ENCODE assay signal across 9 cellular contexts in the genomic region with DNA sequence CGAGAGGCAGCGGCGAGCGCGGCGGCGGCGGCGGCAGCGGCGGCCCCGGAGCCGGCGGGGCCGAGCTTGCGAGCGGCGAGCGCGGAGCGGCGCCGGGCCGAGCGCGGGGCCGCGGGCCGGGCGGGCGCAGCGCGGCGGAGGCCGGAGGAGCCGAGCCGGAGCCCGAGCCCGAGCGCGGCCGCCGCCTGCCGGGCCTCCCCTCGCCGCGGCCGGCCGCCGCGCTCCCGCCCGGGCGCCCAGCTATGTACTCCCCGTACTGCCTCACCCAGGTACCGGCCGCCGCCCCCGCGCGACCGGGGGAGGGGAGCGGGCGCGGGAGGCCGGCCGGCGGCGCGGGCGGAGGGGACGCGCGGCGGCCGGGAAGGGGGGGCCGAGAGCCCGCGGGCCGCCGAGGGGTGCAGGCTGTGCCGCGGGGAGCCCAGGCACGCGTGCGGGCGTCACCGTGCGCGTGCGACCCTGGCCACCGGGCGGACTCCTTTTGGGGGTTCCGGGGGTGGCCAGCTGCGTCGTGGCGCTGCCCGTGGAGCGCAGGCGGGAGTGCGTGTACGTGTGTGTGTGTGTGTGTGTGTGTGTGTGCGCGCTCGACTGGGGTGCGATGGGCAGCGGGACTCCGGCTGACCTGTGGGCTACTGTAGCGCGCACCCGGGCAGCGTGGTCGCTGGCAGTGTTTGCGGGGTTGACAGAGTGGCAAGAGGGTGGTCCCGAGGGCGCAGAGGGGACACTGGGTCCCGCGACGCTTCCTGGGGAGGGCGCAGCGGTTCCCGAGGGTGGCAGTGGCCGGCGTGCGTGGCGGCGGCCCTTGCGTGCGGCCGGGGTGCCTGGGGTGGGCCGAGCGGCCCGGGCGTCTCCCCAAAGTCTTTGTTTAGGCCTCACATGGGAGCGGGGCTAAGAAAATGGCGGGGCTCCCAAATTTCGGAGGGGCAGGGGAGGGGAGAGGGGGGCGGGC. TPM values are rescaled to one million over a fixed set of nuclear protein-coding genes. Genes with fewer than 3 reads are reported as not detected.
DNase-seq lines count a peak whose midpoint lies in the region; ATAC-seq and TF ChIP-seq lines count a peak whose summit lies in the region.
"Had no signal": no experiment of that assay in that cellular context is flagged by ENCODE, and none has a peak within 500 bp of the region (broad histone marks: within the 10 kb centered on the region; RNA-seq: fewer than 3 reads in every experiment).

No MANE protein-coding gene starts in this region.

- no peaks in the 10 kb centered on the region for H3K36me3 ChIP-seq in mucosa of stomach (ENCODE audit: control insufficient read depth, insufficient read depth, low read length)

- peak overlapping the region; percentile 21 for H3K4me3 ChIP-seq in NB4 (ENCODE audit: low read depth, low read length)
- peak overlapping the region; percentile 58 to 84 (median 75) for H3K4me3 ChIP-seq in dorsolateral prefrontal cortex
- peak overlapping the region; percentile 50 for H3K4me3 ChIP-seq in mucosa of stomach (ENCODE audit: low read length)

- TF ChIP-seq CTCF in NB4 (IDR thresholded peaks at IDR 0.05; ENCODE audit: low read depth, low read length) (no peak), dorsolateral prefrontal cortex (IDR thresholded peaks at IDR 0.05 in 54 of 56, conservative IDR thresholded peaks at IDR 0.05 in 2 of 56; ENCODE audit: low read depth in 1 of 56, partially characterized antibody in 56 of 56) (no peak)

- H3K27me3 ChIP-seq in dorsolateral prefrontal cortex (no peaks in the 10 kb centered on the region), mucosa of stomach (ENCODE audit: control insufficient read depth, insufficient read depth, low read length) (no peaks in the 10 kb centered on the region)

- H3K27ac ChIP-seq in dorsolateral prefrontal cortex: peak overlapping the region; percentile 44 to 100 (median 93)

- TF ChIP-seq POLR2A in NB4 (IDR thresholded peaks at IDR 0.05; ENCODE audit: extremely low read depth, insufficient read length): no peak

- intact Hi-C loops in dorsolateral prefrontal cortex (cut with DNase I): loop anchor here in 1 of 2 donors (5.0 kb wide), 1 partner anchor 36 kb away; no protein-coding TSS in a partner anchor

- DNase-seq in EH (ENCODE audit: low read depth): peak; percentile 41
- peak; percentile 31 for DNase-seq in NB4 (ENCODE audit: low read depth)
- DNase-seq in dorsolateral prefrontal cortex: peak in 1 of 10 donors; percentile 23
- no peak for DNase-seq in SHP77 treated with DMSO at 0.1 percent for 48 hours (lab: John Stamatoyannopoulos, UW)
- no peak for DNase-seq in mucosa of gallbladder (ENCODE audit: low spot score)
- DNase-seq in activated CD4-positive, alpha-beta T cell treated with anti-CD3 and anti-CD28 coated beads for 4 hours: no peak

- ATAC-seq in GM18498 (IDR thresholded peaks at IDR 0.05; ENCODE audit: unreplicated experiment): no peak

- no peaks in the 10 kb centered on the region for H3K9me3 ChIP-seq in mucosa of stomach (ENCODE audit: control insufficient read depth, low read length)

- peak overlapping the region; percentile 69 for H3K9ac ChIP-seq in mucosa of stomach (ENCODE audit: low read length)

- peaks cover 21% of the 10 kb centered on the region for H3K4me1 ChIP-seq in mucosa of stomach (ENCODE audit: control insufficient read depth, insufficient read depth, low read length)

RNA-seq across cellular contexts. Expression of gene NFIX, which starts 0.6 kb away (rescaled TPM):
- total RNA-seq in dorsolateral prefrontal cortex (100 to 1,000 TPM; 219 to 402 (median 309) TPM), mucosa of gallbladder (135 TPM)

RNA-seq across cellular contexts. Expression of gene DAND5, which starts 26.5 kb away (rescaled TPM):
- total RNA-seq in dorsolateral prefrontal cortex: 1 to 10 TPM in 1 of 120 experiments, under 1 TPM in 49, not detected in 70; 0.14 to 1.1 (median 0.35) TPM
- total RNA-seq in mucosa of gallbladder: 0.26 TPM
- total RNA-seq: SK-MEL-5 had no signal

RNA-seq across cellular contexts. Expression of gene GADD45GIP1, which starts 38.8 kb away (rescaled TPM):
- total RNA-seq in dorsolateral prefrontal cortex: 10 to 100 TPM; 11.9 to 33.8 (median 19.3) TPM
- total RNA-seq in mucosa of gallbladder: 17.6 TPM

RNA-seq across cellular contexts. Expression of gene RAD23A, which starts 50.2 kb away (rescaled TPM):
- total RNA-seq in dorsolateral prefrontal cortex: 100 to 1,000 TPM in 46 of 120 experiments, 10 to 100 TPM in 74; 61.4 to 130 (median 95.7) TPM
- 83.0 TPM for total RNA-seq in mucosa of gallbladder

RNA-seq across cellular contexts. Expression of gene CALR, which starts 57.5 kb away (rescaled TPM):
- total RNA-seq in dorsolateral prefrontal cortex (100 to 1,000 TPM; 148 to 544 (median 264) TPM), mucosa of gallbladder (1,099 TPM)

Comparison
In these comparisons a context has a peak if more than half of its experiments do, and no peak if none do; other contexts are left out.
1. DNase-seq: peak in EH (single experiment) and NB4 (single experiment); none in SHP77 treated with DMSO at 0.1 percent for 48 hours (single experiment), mucosa of gallbladder (single experiment) and activated CD4-positive, alpha-beta T cell treated with anti-CD3 and anti-CD28 coated beads for 4 hours (0 of 2).
2. H3K4me3 ChIP-seq: peak in every context shown above with its lines; median percentile 75 in dorsolateral prefrontal cortex; 50 in mucosa of stomach; 21 in NB4.